ENCODE assay signal across 9 cellular contexts in genomic region chr1:204286841-204287387, GRCh38.
DNase-seq lines count a peak whose midpoint lies in the region; ATAC-seq and TF ChIP-seq lines count a peak whose summit lies in the region.
"Had no signal": no experiment of that assay in that cellular context is flagged by ENCODE, and none has a peak within 500 bp of the region (broad histone marks: within the 10 kb centered on the region; RNA-seq: fewer than 3 reads in every experiment).

No MANE protein-coding gene starts in this region.

- intact Hi-C loops in lower leg skin (cut with DNase I; ENCODE audit: low total_unique reads) = no loop called here

- H3K4me3 ChIP-seq in HL-60 (replicated peaks; ENCODE audit: insufficient read depth, low read length) = peak overlapping the region; percentile 26
- H3K4me3 ChIP-seq in lower leg skin (ENCODE audit: low read depth, poor library complexity, severe bottlenecking) = no peak overlapping the region

- no peak for ATAC-seq in HG02981 (IDR thresholded peaks at IDR 0.05; ENCODE audit: unreplicated experiment)

- WGBS in lower leg skin, 2 donors = 30 to 36% methylated on average over 8 of the region's 8 CpGs

- peak; percentile 72 to 94 for DNase-seq in HL-60 (ENCODE audit: low read depth in 1 of 2, low spot score in 1 of 2)
- peak; percentile 56 for DNase-seq in SK-N-DZ (ENCODE audit: low spot score)
- peak in 32 of 58 donors; percentile 25 to 87 (median 48) for DNase-seq in anterior cingulate cortex (lab: John Stamatoyannopoulos, UW)
- DNase-seq in lower leg skin (ENCODE audit: low spot score in 2 of 2) = peak; percentile 43 to 85
- no peak for DNase-seq in NCI-H748 (lab: John Stamatoyannopoulos, UW; ENCODE audit: unreplicated experiment)
- no peak for DNase-seq in foreskin melanocyte

- TF ChIP-seq CTCF in HL-60 (IDR thresholded peaks at IDR 0.05; ENCODE audit: insufficient read depth, low read length) = no peak
- TF ChIP-seq CTCF in lower leg skin (IDR thresholded peaks at IDR 0.05) = no peak

- H3K27ac ChIP-seq in HL-60 (replicated peaks) = peak overlapping the region; percentile 83

- TF ChIP-seq POLR2A in lower leg skin (IDR thresholded peaks at IDR 0.05) = no peak

- H3K36me3 Mint-ChIP-seq in stimulated activated naive CD8-positive, alpha-beta T cell treated with anti-CD3 and anti-CD28 coated beads, Interleukin-15, Interleukin-2, amounts not matched to agents 100 ng/mL and 50 ng/mL, for 24 hours (ENCODE audit: low read depth) = no peaks in the 10 kb centered on the region

- peak overlapping the region; percentile 64 for H3K4me3 Mint-ChIP-seq in stimulated activated naive CD8-positive, alpha-beta T cell treated with anti-CD3 and anti-CD28 coated beads, Interleukin-15, Interleukin-2, amounts not matched to agents 100 ng/mL and 50 ng/mL, for 24 hours
- H3K4me3 Mint-ChIP-seq: neural crest cell had no signal

- H3K27me3 ChIP-seq in HL-60 (ENCODE audit: insufficient read depth, poor library complexity, severe bottlenecking) = no peaks in the 10 kb centered on the region

- no peaks in the 10 kb centered on the region for H3K9me3 Mint-ChIP-seq in stimulated activated naive CD8-positive, alpha-beta T cell treated with anti-CD3 and anti-CD28 coated beads, Interleukin-15, Interleukin-2, amounts not matched to agents 100 ng/mL and 50 ng/mL, for 24 hours
- H3K9me3 Mint-ChIP-seq: neural crest cell had no signal

- H3K27ac Mint-ChIP-seq in stimulated activated naive CD8-positive, alpha-beta T cell treated with anti-CD3 and anti-CD28 coated beads, Interleukin-15, Interleukin-2, amounts not matched to agents 100 ng/mL and 50 ng/mL, for 24 hours = peak overlapping the region; percentile 88

- peaks cover 8% of the 10 kb centered on the region for H3K27me3 Mint-ChIP-seq in stimulated activated naive CD8-positive, alpha-beta T cell treated with anti-CD3 and anti-CD28 coated beads, Interleukin-15, Interleukin-2, amounts not matched to agents 100 ng/mL and 50 ng/mL, for 24 hours

- peaks cover 29% of the 10 kb centered on the region for H3K4me1 Mint-ChIP-seq in stimulated activated naive CD8-positive, alpha-beta T cell treated with anti-CD3 and anti-CD28 coated beads, Interleukin-15, Interleukin-2, amounts not matched to agents 100 ng/mL and 50 ng/mL, for 24 hours (ENCODE audit: low read depth)

Comparison
In these comparisons a context has a peak if more than half of its experiments do, and no peak if none do; other contexts are left out.
1. DNase-seq: peak in HL-60 (2 of 2), SK-N-DZ (single experiment), anterior cingulate cortex (32 of 58) and lower leg skin (2 of 2); none in NCI-H748 (single experiment) and foreskin melanocyte (single experiment).